In genomic region chr4:76252271-76252653, GRCh38 we compare ENCODE assay signal across 1 cellular context.
TF ChIP-seq lines count a peak whose summit lies in the region.

No MANE protein-coding gene starts in this region.

TF ChIP-seq in SK-N-SH, 30 proteins besides CTCF, POLR2A, EP300 and RAD21 (continued from another document):
- no peak for TF ChIP-seq REST (IDR thresholded peaks at IDR 0.05; ENCODE audit: low read depth, low read length)
- no peak for TF ChIP-seq CHD2 (IDR thresholded peaks at IDR 0.05; ENCODE audit: low read length, partially characterized antibody)
- TF ChIP-seq TAF1 (IDR thresholded peaks at IDR 0.05; ENCODE audit: borderline replicate concordance, low read depth, low read length): no peak
